1 cellular context compared by ENCODE assay signal in genomic region chr12:89151536-89151935, GRCh38.
TF ChIP-seq lines count a peak whose summit lies in the region.

No MANE protein-coding gene starts in this region.

TF ChIP-seq in GM23338, 12 proteins besides CTCF, POLR2A, EP300 and RAD21:
- TF ChIP-seq EZH2phosphoT487 (IDR thresholded peaks at IDR 0.05; ENCODE audit: unreplicated experiment), result no peak
- TF ChIP-seq POLR2AphosphoS5 (IDR thresholded peaks at IDR 0.05; ENCODE audit: low read depth), result no peak
- TF ChIP-seq NANOG (IDR thresholded peaks at IDR 0.05; ENCODE audit: borderline replicate concordance), result no peak
- no peak for TF ChIP-seq EZH2 (IDR thresholded peaks at IDR 0.05; ENCODE audit: low read depth, unreplicated experiment)
- no peak for TF ChIP-seq CREB1 (CRISPR knock-in tag; IDR thresholded peaks at IDR 0.05; ENCODE audit: low read depth)
- TF ChIP-seq JUNB (IDR thresholded peaks at IDR 0.05; ENCODE audit: unreplicated experiment), result no peak
- TF ChIP-seq, protein P1, sequence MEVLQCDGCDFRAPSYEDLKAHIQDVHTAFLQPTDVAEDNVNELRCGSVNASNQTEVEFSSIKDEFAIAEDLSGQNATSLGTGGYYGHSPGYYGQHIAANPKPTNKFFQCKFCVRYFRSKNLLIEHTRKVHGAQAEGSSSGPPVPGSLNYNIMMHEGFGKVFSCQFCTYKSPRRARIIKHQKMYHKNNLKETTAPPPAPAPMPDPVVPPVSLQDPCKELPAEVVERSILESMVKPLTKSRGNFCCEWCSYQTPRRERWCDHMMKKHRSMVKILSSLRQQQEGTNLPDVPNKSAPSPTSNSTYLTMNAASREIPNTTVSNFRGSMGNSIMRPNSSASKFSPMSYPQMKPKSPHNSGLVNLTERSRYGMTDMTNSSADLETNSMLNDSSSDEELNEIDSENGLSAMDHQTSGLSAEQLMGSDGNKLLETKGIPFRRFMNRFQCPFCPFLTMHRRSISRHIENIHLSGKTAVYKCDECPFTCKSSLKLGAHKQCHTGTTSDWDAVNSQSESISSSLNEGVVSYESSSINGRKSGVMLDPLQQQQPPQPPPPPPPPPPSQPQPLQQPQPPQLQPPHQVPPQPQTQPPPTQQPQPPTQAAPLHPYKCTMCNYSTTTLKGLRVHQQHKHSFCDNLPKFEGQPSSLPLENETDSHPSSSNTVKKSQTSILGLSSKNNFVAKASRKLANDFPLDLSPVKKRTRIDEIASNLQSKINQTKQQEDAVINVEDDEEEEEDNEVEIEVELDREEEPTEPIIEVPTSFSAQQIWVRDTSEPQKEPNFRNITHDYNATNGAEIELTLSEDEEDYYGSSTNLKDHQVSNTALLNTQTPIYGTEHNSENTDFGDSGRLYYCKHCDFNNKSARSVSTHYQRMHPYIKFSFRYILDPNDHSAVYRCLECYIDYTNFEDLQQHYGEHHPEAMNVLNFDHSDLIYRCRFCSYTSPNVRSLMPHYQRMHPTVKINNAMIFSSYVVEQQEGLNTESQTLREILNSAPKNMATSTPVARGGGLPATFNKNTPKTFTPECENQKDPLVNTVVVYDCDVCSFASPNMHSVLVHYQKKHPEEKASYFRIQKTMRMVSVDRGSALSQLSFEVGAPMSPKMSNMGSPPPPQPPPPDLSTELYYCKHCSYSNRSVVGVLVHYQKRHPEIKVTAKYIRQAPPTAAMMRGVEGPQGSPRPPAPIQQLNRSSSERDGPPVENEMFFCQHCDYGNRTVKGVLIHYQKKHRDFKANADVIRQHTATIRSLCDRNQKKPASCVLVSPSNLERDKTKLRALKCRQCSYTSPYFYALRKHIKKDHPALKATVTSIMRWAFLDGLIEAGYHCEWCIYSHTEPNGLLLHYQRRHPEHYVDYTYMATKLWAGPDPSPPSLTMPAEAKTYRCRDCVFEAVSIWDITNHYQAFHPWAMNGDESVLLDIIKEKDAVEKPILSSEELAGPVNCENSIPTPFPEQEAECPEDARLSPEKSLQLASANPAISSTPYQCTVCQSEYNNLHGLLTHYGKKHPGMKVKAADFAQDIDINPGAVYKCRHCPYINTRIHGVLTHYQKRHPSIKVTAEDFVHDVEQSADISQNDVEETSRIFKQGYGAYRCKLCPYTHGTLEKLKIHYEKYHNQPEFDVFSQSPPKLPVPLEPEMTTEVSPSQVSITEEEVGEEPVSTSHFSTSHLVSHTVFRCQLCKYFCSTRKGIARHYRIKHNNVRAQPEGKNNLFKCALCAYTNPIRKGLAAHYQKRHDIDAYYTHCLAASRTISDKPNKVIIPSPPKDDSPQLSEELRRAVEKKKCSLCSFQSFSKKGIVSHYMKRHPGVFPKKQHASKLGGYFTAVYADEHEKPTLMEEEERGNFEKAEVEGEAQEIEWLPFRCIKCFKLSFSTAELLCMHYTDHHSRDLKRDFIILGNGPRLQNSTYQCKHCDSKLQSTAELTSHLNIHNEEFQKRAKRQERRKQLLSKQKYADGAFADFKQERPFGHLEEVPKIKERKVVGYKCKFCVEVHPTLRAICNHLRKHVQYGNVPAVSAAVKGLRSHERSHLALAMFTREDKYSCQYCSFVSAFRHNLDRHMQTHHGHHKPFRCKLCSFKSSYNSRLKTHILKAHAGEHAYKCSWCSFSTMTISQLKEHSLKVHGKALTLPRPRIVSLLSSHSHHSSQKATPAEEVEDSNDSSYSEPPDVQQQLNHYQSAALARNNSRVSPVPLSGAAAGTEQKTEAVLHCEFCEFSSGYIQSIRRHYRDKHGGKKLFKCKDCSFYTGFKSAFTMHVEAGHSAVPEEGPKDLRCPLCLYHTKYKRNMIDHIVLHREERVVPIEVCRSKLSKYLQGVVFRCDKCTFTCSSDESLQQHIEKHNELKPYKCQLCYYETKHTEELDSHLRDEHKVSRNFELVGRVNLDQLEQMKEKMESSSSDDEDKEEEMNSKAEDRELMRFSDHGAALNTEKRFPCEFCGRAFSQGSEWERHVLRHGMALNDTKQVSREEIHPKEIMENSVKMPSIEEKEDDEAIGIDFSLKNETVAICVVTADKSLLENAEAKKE (CRISPR knock-in tag; IDR thresholded peaks at IDR 0.05), result no peak
- no peak for TF ChIP-seq ZNF114 (CRISPR knock-in tag; IDR thresholded peaks at IDR 0.05)
- TF ChIP-seq REST (IDR thresholded peaks at IDR 0.05; ENCODE audit: unreplicated experiment), result no peak
- TF ChIP-seq STAT1 (IDR thresholded peaks at IDR 0.05; ENCODE audit: unreplicated experiment), result no peak
- no peak for TF ChIP-seq ZNF331 (CRISPR knock-in tag; IDR thresholded peaks at IDR 0.05; ENCODE audit: low read depth)
- TF ChIP-seq, protein P2, sequence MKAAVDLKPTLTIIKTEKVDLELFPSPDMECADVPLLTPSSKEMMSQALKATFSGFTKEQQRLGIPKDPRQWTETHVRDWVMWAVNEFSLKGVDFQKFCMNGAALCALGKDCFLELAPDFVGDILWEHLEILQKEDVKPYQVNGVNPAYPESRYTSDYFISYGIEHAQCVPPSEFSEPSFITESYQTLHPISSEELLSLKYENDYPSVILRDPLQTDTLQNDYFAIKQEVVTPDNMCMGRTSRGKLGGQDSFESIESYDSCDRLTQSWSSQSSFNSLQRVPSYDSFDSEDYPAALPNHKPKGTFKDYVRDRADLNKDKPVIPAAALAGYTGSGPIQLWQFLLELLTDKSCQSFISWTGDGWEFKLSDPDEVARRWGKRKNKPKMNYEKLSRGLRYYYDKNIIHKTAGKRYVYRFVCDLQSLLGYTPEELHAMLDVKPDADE (IDR thresholded peaks at IDR 0.05), result no peak
